ENCODE assay signal across 8 cellular contexts in the genomic region with DNA sequence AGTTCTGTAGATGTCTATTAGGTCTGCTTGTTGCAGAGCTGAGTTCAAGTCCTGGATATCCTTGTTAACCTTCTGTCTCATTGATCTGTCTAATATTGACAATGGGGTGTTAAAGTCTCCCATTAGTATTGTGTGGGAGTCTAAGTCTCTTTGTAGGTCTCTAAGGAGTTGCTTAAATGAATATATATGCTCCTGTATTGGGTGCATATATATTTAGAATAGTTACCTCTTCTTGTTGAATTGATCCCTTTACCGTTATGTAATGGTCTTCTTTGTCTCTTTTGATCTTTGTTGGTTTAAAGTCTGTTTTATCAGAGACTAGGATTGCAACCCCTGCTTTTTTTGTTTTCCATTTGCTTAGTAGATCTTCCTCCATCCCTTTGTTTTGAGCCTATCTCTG.
DNase-seq lines count a peak whose midpoint lies in the region; ATAC-seq, FAIRE-seq and TF ChIP-seq lines count a peak whose summit lies in the region.
"Not testable (repeated sequence)": the region's sequence is repeated elsewhere in the genome, so short reads cannot be mapped to it uniquely, and the experiment has no call there.

No MANE protein-coding gene starts in this region.

- not testable (repeated sequence) for H3K9me3 ChIP-seq in A549; MM.1S (replicated peaks; ENCODE audit: insufficient read depth, low read length)

- not testable (repeated sequence) for H3K27ac ChIP-seq in A549; MM.1S (ENCODE audit: low read length)

- not testable (repeated sequence) for H3K27me3 Mint-ChIP-seq in T-cell; activated naive CD8-positive, alpha-beta T cell treated with anti-CD3 and anti-CD28 coated beads for 36 hours; naive thymus-derived CD8-positive, alpha-beta T cell

- not testable (repeated sequence) for H4K20me1 ChIP-seq in MM.1S (ENCODE audit: insufficient read depth, low read length)

- peak overlapping the region; percentile 3 to 64 for H3K27ac Mint-ChIP-seq in T-cell
- H3K27ac Mint-ChIP-seq in activated naive CD8-positive, alpha-beta T cell treated with anti-CD3 and anti-CD28 coated beads for 36 hours: peak overlapping the region; percentile 13
- peak overlapping the region in 8 of 10 donors; percentile 10 to 65 (median 44) for H3K27ac Mint-ChIP-seq in naive thymus-derived CD8-positive, alpha-beta T cell

- H3K36me3 Mint-ChIP-seq in T-cell: peaks cover 87% of the 10 kb centered on the region
- peaks cover 88% of the 10 kb centered on the region for H3K36me3 Mint-ChIP-seq in activated naive CD8-positive, alpha-beta T cell treated with anti-CD3 and anti-CD28 coated beads for 36 hours
- H3K36me3 Mint-ChIP-seq in naive thymus-derived CD8-positive, alpha-beta T cell: peaks cover 18 to 99% (median 86%) of the 10 kb centered on the region in 3 donors

- POLR2A ChIA-PET in A549 (lab: Yijun Ruan, JAX); T-cell (lab: Charles Lee); naive thymus-derived CD8-positive, alpha-beta T cell (lab: Charles Lee): not testable (repeated sequence)

- peaks cover 19% of the 10 kb centered on the region for H3K36me3 ChIP-seq in MM.1S (replicated peaks; ENCODE audit: insufficient read depth, low read length)

- not testable (repeated sequence) for H3K4me3 Mint-ChIP-seq in T-cell; activated naive CD8-positive, alpha-beta T cell treated with anti-CD3 and anti-CD28 coated beads for 36 hours; naive thymus-derived CD8-positive, alpha-beta T cell

- not testable (repeated sequence) for DNase-seq in A549 (ENCODE audit: low read depth in 1 of 2, low spot score in 1 of 2); T-cell; activated naive CD8-positive, alpha-beta T cell treated with anti-CD3 and anti-CD28 coated beads for 36 hours; naive thymus-derived CD8-positive, alpha-beta T cell
- DNase-seq in DMS153 (lab: John Stamatoyannopoulos, UW) (peak; percentile 26), MM.1S (peak; percentile 71), NCI-H2196 (lab: John Stamatoyannopoulos, UW; ENCODE audit: unreplicated experiment) (peak; percentile 91), fibroblast of gingiva (ENCODE audit: low read depth) (peak; percentile 41)

- TF ChIP-seq RAD21 in A549 (conservative IDR thresholded peaks at IDR 0.05 in 1 of 2, IDR thresholded peaks at IDR 0.05 in 1 of 2): not testable (repeated sequence)

- 94% methylated on average over 1 of the region's 1 CpG for WGBS in A549 (ENCODE audit: missing lambda C conversion rate)

- H3K4me1 Mint-ChIP-seq in T-cell: peaks cover 31 to 46% (median 36%) of the 10 kb centered on the region in 3 donors
- peaks cover 17% of the 10 kb centered on the region for H3K4me1 Mint-ChIP-seq in activated naive CD8-positive, alpha-beta T cell treated with anti-CD3 and anti-CD28 coated beads for 36 hours
- peaks cover 26 to 48% (median 39%) of the 10 kb centered on the region in 4 donors for H3K4me1 Mint-ChIP-seq in naive thymus-derived CD8-positive, alpha-beta T cell

- not testable (repeated sequence) for H3K4me1 ChIP-seq in A549; MM.1S (ENCODE audit: low read length)

- H3K4me3 ChIP-seq in A549; MM.1S (ENCODE audit: low read length): not testable (repeated sequence)

- not testable (repeated sequence) for TF ChIP-seq POLR2A in A549 (IDR thresholded peaks at IDR 0.05; ENCODE audit: low read length)

- not testable (repeated sequence) for H3K27me3 ChIP-seq in MM.1S (replicated peaks; ENCODE audit: insufficient read depth, low read length)

- ATAC-seq in A549; T-cell (replicated peaks in 1 of 4); naive thymus-derived CD8-positive, alpha-beta T cell: not testable (repeated sequence)

- TF ChIP-seq CTCF in A549 (IDR thresholded peaks at IDR 0.05); MM.1S (IDR thresholded peaks at IDR 0.05; ENCODE audit: low read length): not testable (repeated sequence)

- not testable (repeated sequence) for H2AFZ ChIP-seq in MM.1S (ENCODE audit: low read length)

- not testable (repeated sequence) for H3F3A ChIP-seq in MM.1S (ENCODE audit: insufficient read depth, low read length)

- H3K9ac ChIP-seq in MM.1S (ENCODE audit: low read length): not testable (repeated sequence)

- not testable (repeated sequence) for H3K4me2 ChIP-seq in A549; MM.1S (ENCODE audit: low read depth, low read length)

- not testable (repeated sequence) for H3K9me3 Mint-ChIP-seq in T-cell; activated naive CD8-positive, alpha-beta T cell treated with anti-CD3 and anti-CD28 coated beads for 36 hours; naive thymus-derived CD8-positive, alpha-beta T cell

- TF ChIP-seq EP300 in A549 (IDR thresholded peaks at IDR 0.05): not testable (repeated sequence)

- CTCF ChIA-PET in A549 (lab: Yijun Ruan, JAX); T-cell (lab: Charles Lee): not testable (repeated sequence)

- peaks cover 26% of the 10 kb centered on the region for H3K79me2 ChIP-seq in MM.1S (ENCODE audit: low read length)

- FAIRE-seq in A549 (lab: Jason Lieb, UNC): peak; percentile 46

- H3K9me2 ChIP-seq in MM.1S (replicated peaks; ENCODE audit: insufficient read depth, low read length): not testable (repeated sequence)
